9 cellular contexts compared by ENCODE assay signal in the genomic region with DNA sequence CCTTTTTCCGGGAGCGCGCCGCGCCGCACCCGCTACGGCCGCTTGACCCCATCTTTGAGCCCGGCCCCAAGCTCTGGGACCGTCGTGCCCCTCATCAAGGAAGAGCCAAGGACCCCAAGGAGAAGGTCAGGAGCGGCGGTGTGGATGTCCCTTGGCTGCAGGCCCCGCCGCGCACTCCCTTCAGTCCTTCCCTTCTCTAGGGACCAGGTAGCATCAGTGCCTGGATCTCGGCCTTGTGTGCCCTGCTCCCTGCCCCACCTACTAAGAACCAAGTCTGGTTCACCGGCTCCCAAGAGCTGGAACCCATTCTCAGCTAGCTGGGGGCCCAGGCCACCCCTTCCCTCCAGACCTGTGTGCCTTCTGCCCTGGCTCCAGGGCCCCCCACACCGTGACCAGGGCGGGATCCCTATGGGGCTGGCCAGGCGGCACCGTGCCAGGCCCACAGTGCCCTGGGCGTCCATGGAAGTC.
DNase-seq lines count a peak whose midpoint lies in the region; ATAC-seq, FAIRE-seq and TF ChIP-seq lines count a peak whose summit lies in the region.
"Had no signal": no experiment of that assay in that cellular context is flagged by ENCODE, and none has a peak within 500 bp of the region (broad histone marks: within the 10 kb centered on the region; RNA-seq: fewer than 3 reads in every experiment).

No MANE protein-coding gene starts in this region.

- H3K4me1 ChIP-seq in spleen (peaks cover 7 to 50% (median 17%) of the 10 kb centered on the region in 6 donors), small intestine (ENCODE audit: control insufficient read depth in 2 of 2, insufficient read depth in 1 of 2, low read depth in 1 of 2, low read length in 1 of 2) (no peaks in the 10 kb centered on the region)

- peaks cover 9% of the 10 kb centered on the region for H3K4me1 Mint-ChIP-seq in T-helper 17 cell

- no peaks in the 10 kb centered on the region for H3K9me3 ChIP-seq in T-helper 17 cell (ENCODE audit: control insufficient read depth, low read length, poor library complexity, severe bottlenecking)
- no peaks in the 10 kb centered on the region for H3K9me3 ChIP-seq in spleen
- H3K9me3 ChIP-seq in small intestine (ENCODE audit: control insufficient read depth, low read depth), result no peaks in the 10 kb centered on the region

- ATAC-seq in T-helper 17 cell, result peak; percentile 14

- H3K27me3 ChIP-seq in spleen (replicated peaks in 1 of 7) (peaks cover 0 to 6% (median 0%) of the 10 kb centered on the region in 7 donors), small intestine (ENCODE audit: control insufficient read depth in 2 of 2, insufficient read depth in 2 of 2, low read length in 2 of 2) (no peaks in the 10 kb centered on the region)

- in situ Hi-C loops in GM13977 (cut with MboI; ENCODE audit: low pct_unique_long_range_greater_than_20kb, low sequenced_read_pairs, unreplicated experiment), result loop anchor here (5.0 to 25.0 kb wide), 3 partner anchors 160 to 812 kb away; no protein-coding TSS in a partner anchor

- H3K36me3 ChIP-seq in spleen (peaks cover 0 to 26% (median 0%) of the 10 kb centered on the region in 6 donors), small intestine (ENCODE audit: control insufficient read depth in 2 of 2, insufficient read depth in 2 of 2, low read length in 2 of 2) (no peaks in the 10 kb centered on the region)

- peak overlapping the region; percentile 50 for H3K4me3 Mint-ChIP-seq in T-helper 17 cell

- WGBS in spleen, 5 donors, result 37 to 46% (median 38%) methylated on average over 22 to 24 of the region's 24 CpGs
- 38 to 46% (median 41%) methylated on average over 24 of the region's 24 CpGs for WGBS in small intestine, 3 donors

- intact Hi-C loops in spleen (cut with DNase I; ENCODE audit: low total_unique reads), result loop anchor here (5.0 to 10.0 kb wide), 2 partner anchors 485 to 812 kb away; no protein-coding TSS in a partner anchor

- peaks cover 27% of the 10 kb centered on the region for H3K27me3 Mint-ChIP-seq in T-helper 17 cell

- H3K36me3 Mint-ChIP-seq in T-helper 17 cell (ENCODE audit: low read depth), result peaks cover 4% of the 10 kb centered on the region

- TF ChIP-seq CTCF in spleen (IDR thresholded peaks at IDR 0.05 in 8 of 11, conservative IDR thresholded peaks at IDR 0.05 in 3 of 11) (peak in 5 of 11 experiments; percentile 3 to 56 (median 41)), GM13977 (IDR thresholded peaks at IDR 0.05; ENCODE audit: extremely low read depth, insufficient read depth, missing control alignments) (no peak)

- peak; percentile 26 for DNase-seq in DMS 273 (lab: John Stamatoyannopoulos, UW; ENCODE audit: unreplicated experiment)
- no peak for DNase-seq in DMS 273 treated with DMSO at 0.1 percent for 48 hours (lab: John Stamatoyannopoulos, UW)
- DNase-seq in T-helper 17 cell, result no peak
- peak; percentile 39 for DNase-seq in hepatic stellate cell (ENCODE audit: low spot score)
- no peak for DNase-seq in spleen
- DNase-seq in small intestine, result no peak
- no peak for DNase-seq in NCI-H82 treated with DMSO at 0.1 percent for 48 hours (lab: John Stamatoyannopoulos, UW; ENCODE audit: unreplicated experiment)
- DNase-seq in GM13977 (ENCODE audit: low spot score), result no peak

- H3K4me3 ChIP-seq in spleen (peak overlapping the region in 7 of 8 donors; percentile 33 to 70 (median 46)), small intestine (ENCODE audit: low read depth in 1 of 2, low read length in 2 of 2) (peak overlapping the region in 1 of 2 donors; percentile 48)

- TF ChIP-seq POLR2A in spleen (IDR thresholded peaks at IDR 0.05), result no peak

- no peak for FAIRE-seq in small intestine (lab: Jason Lieb, UNC)
- FAIRE-seq: A204.1 had no signal

- H3K27ac Mint-ChIP-seq in T-helper 17 cell, result no peak overlapping the region

- H3K27ac ChIP-seq in spleen (peak overlapping the region in 3 of 8 donors; percentile 45 to 67 (median 56)), small intestine (ENCODE audit: low read depth in 1 of 2, low read length in 1 of 2) (peak overlapping the region in 1 of 2 donors; percentile 26)

Comparison
In these comparisons a context has a peak if more than half of its experiments do, and no peak if none do; other contexts are left out.
1. DNase-seq: peak in DMS 273 (single experiment) and hepatic stellate cell (single experiment); none in DMS 273 treated with DMSO at 0.1 percent for 48 hours (single experiment), T-helper 17 cell (0 of 3), spleen (single experiment), small intestine (single experiment), NCI-H82 treated with DMSO at 0.1 percent for 48 hours (single experiment) and GM13977 (single experiment).